8 cellular contexts compared by ENCODE assay signal in the genomic region with DNA sequence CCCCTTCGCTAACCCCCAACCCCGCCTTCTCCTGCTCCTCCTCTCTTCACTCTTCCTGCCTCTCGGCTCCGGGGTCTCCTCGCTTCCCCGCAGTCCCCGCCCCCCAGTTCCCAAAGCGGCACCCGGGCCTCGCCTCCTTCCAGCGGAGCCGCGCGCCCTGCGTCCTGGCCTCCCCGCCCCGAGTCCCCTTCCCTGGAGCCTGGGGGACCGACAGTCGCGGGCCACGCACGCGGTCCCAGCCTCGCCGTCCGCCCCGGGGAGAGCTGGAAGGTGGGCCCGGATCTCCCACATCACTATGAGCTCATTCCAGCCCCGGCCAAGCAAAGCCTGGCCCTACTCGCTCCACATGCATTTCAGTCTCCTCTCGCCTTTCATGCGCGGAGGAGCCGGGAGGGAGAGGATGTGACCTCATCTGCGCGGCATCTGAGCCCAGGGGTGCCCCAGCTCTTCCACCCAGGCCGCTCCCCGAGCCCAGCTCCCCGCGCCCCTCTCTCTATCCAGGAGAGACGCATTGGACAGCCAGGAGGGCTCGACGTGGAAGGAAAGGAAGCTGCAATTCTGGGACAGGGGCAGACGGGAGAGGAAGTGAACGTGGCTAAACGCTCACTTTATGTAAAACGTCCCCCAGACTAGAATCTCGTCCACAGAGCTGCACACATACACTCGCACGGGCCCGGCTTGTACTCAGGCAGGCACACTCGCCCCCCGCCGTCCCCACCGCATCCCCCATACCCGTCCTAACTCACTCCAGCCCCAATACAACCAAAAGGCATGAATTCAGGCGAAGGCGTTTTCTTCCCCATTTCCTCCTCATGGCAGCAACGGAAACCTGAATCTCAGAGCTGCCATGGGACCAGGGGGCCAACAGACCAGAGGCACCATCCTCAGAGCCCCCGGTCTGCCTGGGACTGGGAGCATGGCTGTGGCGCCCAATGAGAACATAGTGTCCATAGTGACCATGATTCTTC.
A peak's percentile ranks its signal among the peaks of the same experiment; 100 is the strongest.
DNase-seq lines count a peak whose midpoint lies in the region; ATAC-seq and TF ChIP-seq lines count a peak whose summit lies in the region.

No MANE protein-coding gene starts in this region.

- peak overlapping the region; percentile 41 for H3K27ac ChIP-seq in colonic mucosa

- peak overlapping the region; percentile 41 for H3K4me3 ChIP-seq in colonic mucosa
- peak overlapping the region; percentile 19 for H3K4me3 ChIP-seq in lower leg skin (ENCODE audit: low read depth, poor library complexity, severe bottlenecking)

- H3K36me3 ChIP-seq in colonic mucosa: no peaks in the 10 kb centered on the region

- intact Hi-C loops in colonic mucosa (cut with DNase I): no loop called here
- intact Hi-C loops in lower leg skin (cut with DNase I; ENCODE audit: low total_unique reads): no loop called here

- peak overlapping the region; percentile 1 to 66 for H3K9ac ChIP-seq in colonic mucosa (ENCODE audit: low read depth in 2 of 2, low read length in 2 of 2)

- TF ChIP-seq CTCF in colonic mucosa (IDR thresholded peaks at IDR 0.05): no peak
- no peak for TF ChIP-seq CTCF in lower leg skin (IDR thresholded peaks at IDR 0.05)

- TF ChIP-seq POLR2A in lower leg skin (IDR thresholded peaks at IDR 0.05): no peak

- WGBS in lower leg skin, 2 donors: 9 to 14% methylated on average over 55 to 58 of the region's 61 CpGs

- H3K4me1 ChIP-seq in colonic mucosa: no peaks in the 10 kb centered on the region

- ATAC-seq in HG02623 (IDR thresholded peaks at IDR 0.05; ENCODE audit: unreplicated experiment): peak; percentile 65
- ATAC-seq in activated CD4-positive, CD25-positive, alpha-beta regulatory T cell treated with anti-CD3 and anti-CD28 coated beads, Interleukin-2, amount 50 U/mL, for 24 hours: peak; percentile 81

- H3K27me3 ChIP-seq in colonic mucosa: no peaks in the 10 kb centered on the region

- DNase-seq in ELR (ENCODE audit: low read depth) (peak; percentile 83), colonic mucosa (peak; percentile 50), lower leg skin (ENCODE audit: low spot score in 2 of 2) (no peak), foreskin melanocyte (no peak), DMS153 treated with DMSO at 0.1 percent for 48 hours (lab: John Stamatoyannopoulos, UW; ENCODE audit: unreplicated experiment) (no peak)
- peak; percentile 54 to 57 for DNase-seq in stimulated activated CD4-positive, alpha-beta T cell treated with anti-CD3 and anti-CD28 coated beads, Interleukin-4, amount 100 ng/mL, for 48 hours (ENCODE audit: low read depth in 2 of 2)

- no peaks in the 10 kb centered on the region for H3K9me3 ChIP-seq in colonic mucosa

Comparison
In these comparisons a context has a peak if more than half of its experiments do, and no peak if none do; other contexts are left out.
1. DNase-seq: peak in ELR (single experiment), colonic mucosa (single experiment) and stimulated activated CD4-positive, alpha-beta T cell treated with anti-CD3 and anti-CD28 coated beads, Interleukin-4, amount 100 ng/mL, for 48 hours (2 of 2); none in lower leg skin (0 of 2), foreskin melanocyte (single experiment) and DMS153 treated with DMSO at 0.1 percent for 48 hours (single experiment).